21 cellular contexts compared by ENCODE assay signal in genomic region chr10:36224431-36224985, GRCh38.
DNase-seq lines count a peak whose midpoint lies in the region; TF ChIP-seq lines count a peak whose summit lies in the region.
"Had no signal": no experiment of that assay in that cellular context is flagged by ENCODE, and none has a peak within 500 bp of the region (broad histone marks: within the 10 kb centered on the region; RNA-seq: fewer than 3 reads in every experiment).

No MANE protein-coding gene starts in this region.

- H3K9me3 ChIP-seq in transverse colon: no peaks in the 10 kb centered on the region
- H3K9me3 ChIP-seq: heart left ventricle, psoas muscle had no signal

- 75 to 77% methylated on average over 3 to 4 of the region's 4 CpGs for WGBS in transverse colon (ENCODE audit: low coverage in 1 of 2), 2 donors

- no peak for TF ChIP-seq CTCF in brain microvascular endothelial cell (IDR thresholded peaks at IDR 0.05; ENCODE audit: low read depth, low read length, missing control alignments)
- no peak for TF ChIP-seq CTCF in transverse colon (IDR thresholded peaks at IDR 0.05)

- H3K27ac ChIP-seq in brain microvascular endothelial cell (no peak overlapping the region), transverse colon (no peak overlapping the region)
- H3K27ac ChIP-seq: heart left ventricle, psoas muscle, skin epidermis had no signal

- TF ChIP-seq POLR2A in transverse colon (IDR thresholded peaks at IDR 0.05): no peak

- H3K27me3 ChIP-seq in brain microvascular endothelial cell (replicated peaks) (no peaks in the 10 kb centered on the region), transverse colon (no peaks in the 10 kb centered on the region)
- H3K27me3 ChIP-seq: heart left ventricle had no signal

- intact Hi-C loops in transverse colon (cut with DNase I; ENCODE audit: low total_unique reads): no loop called here

- in situ Hi-C loops in brain microvascular endothelial cell (cut with HindIII; ENCODE audit: low pct_ligation_motif_present, low sequenced_read_pairs) (no loop called here), transverse colon (cut with MboI; ENCODE audit: low pct_ligation_motif_present in 1 of 4, low pct_unique_long_range_greater_than_20kb in 1 of 4, low sequenced_read_pairs in 3 of 4) (no loop called here)

- H3K4me1 ChIP-seq in transverse colon: no peaks in the 10 kb centered on the region
- H3K4me1 ChIP-seq: heart left ventricle, psoas muscle had no signal

- no peaks in the 10 kb centered on the region for H3K36me3 ChIP-seq in brain microvascular endothelial cell (replicated peaks)
- H3K36me3 ChIP-seq in transverse colon: no peaks in the 10 kb centered on the region
- H3K36me3 ChIP-seq: heart left ventricle had no signal

- DNase-seq in EH (ENCODE audit: low read depth) (peak; percentile 53), M059J (ENCODE audit: low read depth) (peak; percentile 15), brain microvascular endothelial cell (peak; percentile 40), hepatic stellate cell (ENCODE audit: low spot score) (peak; percentile 5), NCI-H524 treated with DMSO at 0.1 percent for 48 hours (lab: John Stamatoyannopoulos, UW) (no peak), NCI-H446 (lab: John Stamatoyannopoulos, UW) (no peak), transverse colon (no peak)
- no peak for DNase-seq in activated T-cell treated with anti-CD3 and anti-CD28 coated beads, Interleukin-2, amount 50 U/mL, for 48 hours
- DNase-seq: activated CD4-positive, alpha-beta T cell treated with anti-CD3 and anti-CD28 coated beads, Interleukin-2, amount 10 ng/mL, durations not matched to agents 24 days and 14 days; activated naive CD8-positive, alpha-beta T cell treated with anti-CD3 and anti-CD28 coated beads, Interleukin-2, amount 10 ng/mL, durations not matched to agents 7 days and 5 days; CD8-positive, alpha-beta T cell; H7; heart left ventricle; immature natural killer cell; NCI-H1417; NCI-H774; OCI-M1; psoas muscle; SHP77 treated with DMSO at 0.1 percent for 48 hours; stimulated activated CD4-positive, alpha-beta T cell treated with anti-CD3 and anti-CD28 coated beads, Interleukin-4, amount 100 ng/mL, for 1 hour had no signal

- no peak for TF ChIP-seq EP300 in transverse colon (IDR thresholded peaks at IDR 0.05; ENCODE audit: low read depth)

- no peak overlapping the region for H3K4me3 ChIP-seq in brain microvascular endothelial cell (ENCODE audit: low read depth, low read length)
- no peak overlapping the region for H3K4me3 ChIP-seq in transverse colon
- H3K4me3 ChIP-seq: heart left ventricle, psoas muscle, skin epidermis had no signal

Comparison
In these comparisons a context has a peak if more than half of its experiments do, and no peak if none do; other contexts are left out.
1. DNase-seq: peak in EH (single experiment), M059J (single experiment), brain microvascular endothelial cell (single experiment) and hepatic stellate cell (single experiment); none in NCI-H524 treated with DMSO at 0.1 percent for 48 hours (single experiment), NCI-H446 (0 of 2), transverse colon (single experiment) and activated T-cell treated with anti-CD3 and anti-CD28 coated beads, Interleukin-2, amount 50 U/mL, for 48 hours (0 of 2).